12 cellular contexts compared by ENCODE assay signal in genomic region chr5:147479949-147480348, GRCh38. TPM values are rescaled to one million over a fixed set of nuclear protein-coding genes. Genes with fewer than 3 reads are reported as not detected.
DNase-seq lines count a peak whose midpoint lies in the region; FAIRE-seq and TF ChIP-seq lines count a peak whose summit lies in the region.
"Had no signal": no experiment of that assay in that cellular context is flagged by ENCODE, and none has a peak within 500 bp of the region (broad histone marks: within the 10 kb centered on the region; RNA-seq: fewer than 3 reads in every experiment).

No MANE protein-coding gene starts in this region.

- FAIRE-seq in GM12892 (lab: Jason Lieb, UNC) = peak; percentile 44

- DNase-seq in A172 (ENCODE audit: low spot score) (peak; percentile 48), GM12892 (ENCODE audit: insufficient read length) (no peak), glomerular visceral epithelial cell (ENCODE audit: extremely low spot score) (peak; percentile 64), inferior parietal cortex (ENCODE audit: extremely low spot score) (no peak), NCI-H526 treated with DMSO at 0.1 percent for 48 hours (lab: John Stamatoyannopoulos, UW) (no peak), GM10248 (ENCODE audit: extremely low spot score) (no peak)
- DNase-seq in central memory CD4-positive, alpha-beta T cell = no peak
- DNase-seq: activated CD8-positive, alpha-beta T cell treated with anti-CD3 and anti-CD28 coated beads, Interleukin-2, amount 10 ng/mL, durations not matched to agents 7 days and 5 days; activated naive CD4-positive, alpha-beta T cell treated with anti-CD3 and anti-CD28 coated beads for 36 hours; cortex of kidney; upper lobe of left lung had no signal

- POLR2A ChIA-PET in GM10248 (lab: Yijun Ruan, JAX) = no interaction called here

- CTCF ChIA-PET in GM10248 (lab: Yijun Ruan, JAX) = interaction anchor here (1.0 to 1.6 kb wide), 3 partner anchors 9 to 28 kb away, joined by 3 read pairs; no protein-coding TSS in a partner anchor

- TF ChIP-seq CTCF in VCaP (conservative IDR thresholded peaks at IDR 0.05) (no peak), GM10248 (IDR thresholded peaks at IDR 0.05; ENCODE audit: control extremely low read depth, extremely low read depth, low read depth, missing control alignments) (no peak)

- H3K27ac ChIP-seq in VCaP = peak overlapping the region; percentile 43; the same call in 1 of the 2 replicates
- H3K27ac ChIP-seq: upper lobe of left lung had no signal

- no peak for TF ChIP-seq POLR2A in GM12892 (IDR thresholded peaks at IDR 0.05; ENCODE audit: low read depth, low read length)

RNA-seq across cellular contexts. Expression of gene DPYSL3, which starts 29.9 kb away (rescaled TPM):
- 308 and 485 TPM in 2 replicates for total RNA-seq in A172 (2014; rRNA removed; shearing (Covaris generic))
- polyA plus RNA-seq in GM12892 (2012; ENCODE audit: missing spikeins) = 0.68 TPM

Comparison
In these comparisons a context has a peak if more than half of its experiments do, and no peak if none do; other contexts are left out.
1. DNase-seq: peak in A172 (single experiment) and glomerular visceral epithelial cell (single experiment); none in GM12892 (single experiment), inferior parietal cortex (single experiment), central memory CD4-positive, alpha-beta T cell (single experiment), NCI-H526 treated with DMSO at 0.1 percent for 48 hours (single experiment) and GM10248 (single experiment).